In the genomic region with DNA sequence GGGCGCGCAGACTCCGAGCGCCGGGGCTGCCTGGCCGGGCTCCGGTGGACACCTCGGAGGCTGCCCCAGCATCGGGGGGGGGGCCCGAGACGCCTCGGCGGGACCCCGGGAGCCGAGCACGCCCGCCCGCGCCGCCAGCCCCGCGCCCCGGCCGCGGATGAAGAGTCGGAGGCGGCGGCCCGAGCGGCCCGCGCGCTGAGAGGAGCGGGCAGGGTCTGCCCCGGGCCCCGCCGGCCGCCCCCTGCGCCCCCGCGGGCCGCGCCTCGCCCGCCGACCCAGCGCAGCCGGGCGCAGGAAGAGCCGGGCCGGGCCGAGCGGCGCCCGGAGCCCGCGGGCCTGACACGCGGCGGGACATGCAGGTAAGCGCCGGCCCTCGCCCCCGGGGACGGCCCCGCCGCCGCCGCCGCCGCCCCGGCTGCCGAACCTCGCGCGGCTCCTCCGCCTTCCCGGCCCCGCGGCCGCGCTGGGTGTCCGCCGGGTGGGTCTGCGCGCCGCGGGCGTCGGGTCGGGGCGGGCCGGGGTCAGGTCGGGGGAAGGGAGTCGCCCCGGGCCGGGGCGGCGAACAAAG, we compare ENCODE assay signal across 10 cellular contexts.
DNase-seq lines count a peak whose midpoint lies in the region; ATAC-seq and TF ChIP-seq lines count a peak whose summit lies in the region.
"Had no signal": no experiment of that assay in that cellular context is flagged by ENCODE, and none has a peak within 500 bp of the region (broad histone marks: within the 10 kb centered on the region; RNA-seq: fewer than 3 reads in every experiment).

No MANE protein-coding gene starts in this region.

- H3K79me2 ChIP-seq in mesendoderm (ENCODE audit: control insufficient read depth, insufficient read depth, low read length): no peaks in the 10 kb centered on the region

- ATAC-seq in GM21528 (IDR thresholded peaks at IDR 0.05; ENCODE audit: low FRiP score, unreplicated experiment): no peak
- ATAC-seq: activated T-helper 17 cell treated with anti-CD3 and anti-CD28 coated beads, Interleukin-2, amount 50 U/mL, for 72 hours had no signal

- H3K36me3 ChIP-seq in mesendoderm (ENCODE audit: control insufficient read depth, insufficient read depth, low read length) (no peaks in the 10 kb centered on the region), vagina (no peaks in the 10 kb centered on the region)

- peak overlapping the region; percentile 50 for H3K9ac ChIP-seq in mesendoderm (ENCODE audit: low read length)

- H4K5ac ChIP-seq in mesendoderm (ENCODE audit: low read length): no peak overlapping the region

- H3K9me3 ChIP-seq in vagina: no peaks in the 10 kb centered on the region

- H3K27ac ChIP-seq in coronary artery (no peak overlapping the region), mesendoderm (ENCODE audit: low read depth, low read length) (no peak overlapping the region), vagina (no peak overlapping the region)

- H2BK5ac ChIP-seq in mesendoderm (ENCODE audit: low read length): no peak overlapping the region

- H2BK120ac ChIP-seq in mesendoderm (ENCODE audit: low read depth, low read length): no peak overlapping the region

- H2AK5ac ChIP-seq in mesendoderm (ENCODE audit: low read length): no peak overlapping the region

- no peak overlapping the region for H4K8ac ChIP-seq in mesendoderm (ENCODE audit: low read depth, low read length)

- no peak for TF ChIP-seq POLR2A in vagina (IDR thresholded peaks at IDR 0.05)

- peak overlapping the region; percentile 70 for H3K18ac ChIP-seq in mesendoderm (ENCODE audit: low read length)

- intact Hi-C loops in vagina (cut with DNase I): no loop called here

- H2BK15ac ChIP-seq in mesendoderm (replicated peaks; ENCODE audit: low read depth): no peak overlapping the region

- H3K23ac ChIP-seq in mesendoderm (ENCODE audit: low read length): no peak overlapping the region

- peak overlapping the region; percentile 60 for H3K56ac ChIP-seq in mesendoderm (ENCODE audit: low read length)

- peak overlapping the region; percentile 31 for H3K4me2 ChIP-seq in mesendoderm (ENCODE audit: low read length)

- H3K27me3 ChIP-seq in mesendoderm (ENCODE audit: insufficient read depth, low read length, poor library complexity) (peaks cover 32% of the 10 kb centered on the region), vagina (no peaks in the 10 kb centered on the region)

- H3K4me1 ChIP-seq in mesendoderm (ENCODE audit: control insufficient read depth, low read depth, low read length) (no peaks in the 10 kb centered on the region), vagina (peaks cover 10% of the 10 kb centered on the region)

- WGBS in mesendoderm (ENCODE audit: extremely low coverage, insufficient coverage, low lambda C conversion rate): no CpG with 5 or more reads among the region's 99 CpGs

- TF ChIP-seq CTCF in coronary artery (IDR thresholded peaks at IDR 0.05): no peak
- TF ChIP-seq CTCF in vagina (IDR thresholded peaks at IDR 0.05): no peak

- peak; percentile 8 for DNase-seq in stimulated activated CD4-positive, alpha-beta T cell treated with anti-CD3 and anti-CD28 coated beads, Interleukin-4, amount 100 ng/mL, for 1 hour
- DNase-seq in stimulated activated CD4-positive, alpha-beta T cell treated with anti-CD3 and anti-CD28 coated beads, Interleukin-12 subunit alpha, Interleukin-12 subunit beta, amount 100 ng/mL, for 4 hours: no peak
- no peak for DNase-seq in coronary artery (ENCODE audit: low spot score)
- DNase-seq in mesendoderm: no peak
- no peak for DNase-seq in vagina (ENCODE audit: extremely low spot score in 2 of 2)
- DNase-seq in NCI-H1105 treated with DMSO at 0.1 percent for 48 hours (lab: John Stamatoyannopoulos, UW): no peak
- no peak for DNase-seq in activated CD4-positive, CD25-positive, alpha-beta regulatory T cell treated with anti-CD3 and anti-CD28 coated beads, Interleukin-2, amount 50 U/mL, for 72 hours
- DNase-seq: DMS79 had no signal

- no peaks in the 10 kb centered on the region for H3K79me1 ChIP-seq in mesendoderm (ENCODE audit: low read length)

- no peak overlapping the region for H3K4ac ChIP-seq in mesendoderm (ENCODE audit: low read depth, low read length)

- H3K4me3 ChIP-seq in coronary artery (peak overlapping the region; percentile 71), mesendoderm (ENCODE audit: low read length) (no peak overlapping the region), vagina (peak overlapping the region; percentile 55 to 60)
